ENCODE assay signal across 28 cellular contexts in genomic region chr18:2256577-2256976, GRCh38.
"Had no signal": no experiment of that assay in that cellular context is flagged by ENCODE, and none has a peak within 500 bp of the region (broad histone marks: within the 10 kb centered on the region; RNA-seq: fewer than 3 reads in every experiment).

No MANE protein-coding gene starts in this region.

- H3K27me3 Mint-ChIP-seq: activated CD4-positive, alpha-beta memory T cell treated with anti-CD3 and anti-CD28 coated beads, Interleukin-2, amount 10 ng/mL, durations not matched to agents 7 days and 5 days; activated naive CD4-positive, alpha-beta T cell treated with anti-CD3 and anti-CD28 coated beads, Interleukin-2, amount 10 ng/mL, durations not matched to agents 7 days and 5 days; activated T-cell treated with anti-CD3 and anti-CD28 coated beads, Interleukin-2, amount 50 U/mL, for 24 hours; progenitor cell of endocrine pancreas; stimulated activated naive CD8-positive, alpha-beta T cell treated with anti-CD3 and anti-CD28 coated beads, Interleukin-15, Interleukin-2, amounts not matched to agents 100 ng/mL and 50 ng/mL, for 24 hours; type B pancreatic cell had no signal

- H3K4me3 ChIP-seq: ovary, skin epidermis had no signal

- H3K36me3 Mint-ChIP-seq: activated naive CD4-positive, alpha-beta T cell treated with anti-CD3 and anti-CD28 coated beads, Interleukin-2, amount 10 ng/mL, durations not matched to agents 7 days and 5 days; mesothelial cell of epicardium; naive B cell; type B pancreatic cell had no signal

- H3K4me3 Mint-ChIP-seq: activated CD4-positive, alpha-beta memory T cell treated with anti-CD3 and anti-CD28 coated beads, Interleukin-2, amount 10 ng/mL, durations not matched to agents 7 days and 5 days; activated CD4-positive, alpha-beta T cell treated with anti-CD3 and anti-CD28 coated beads, Interleukin-2, amount 10 ng/mL, durations not matched to agents 7 days and 5 days; activated naive CD4-positive, alpha-beta T cell treated with anti-CD3 and anti-CD28 coated beads, Interleukin-2, amount 10 ng/mL, durations not matched to agents 7 days and 5 days; activated T-cell treated with anti-CD3 and anti-CD28 coated beads, Interleukin-2, amount 50 U/mL, for 24 hours; mesothelial cell of epicardium; naive B cell; stimulated activated naive CD8-positive, alpha-beta T cell treated with anti-CD3 and anti-CD28 coated beads, Interleukin-15, Interleukin-2, amounts not matched to agents 100 ng/mL and 50 ng/mL, for 24 hours; type B pancreatic cell had no signal

- H3K27ac Mint-ChIP-seq: activated CD4-positive, alpha-beta memory T cell treated with anti-CD3 and anti-CD28 coated beads, Interleukin-2, amount 10 ng/mL, durations not matched to agents 7 days and 5 days; activated CD4-positive, alpha-beta T cell treated with anti-CD3 and anti-CD28 coated beads, Interleukin-2, amount 10 ng/mL, durations not matched to agents 7 days and 5 days; activated naive CD4-positive, alpha-beta T cell treated with anti-CD3 and anti-CD28 coated beads, Interleukin-2, amount 10 ng/mL, durations not matched to agents 7 days and 5 days; activated T-cell treated with anti-CD3 and anti-CD28 coated beads, Interleukin-2, amount 50 U/mL, for 24 hours; mesothelial cell of epicardium; naive B cell; progenitor cell of endocrine pancreas; stimulated activated naive CD8-positive, alpha-beta T cell treated with anti-CD3 and anti-CD28 coated beads, Interleukin-15, Interleukin-2, amounts not matched to agents 100 ng/mL and 50 ng/mL, for 24 hours; type B pancreatic cell had no signal

- H3K4me1 Mint-ChIP-seq: activated CD4-positive, alpha-beta memory T cell treated with anti-CD3 and anti-CD28 coated beads, Interleukin-2, amount 10 ng/mL, durations not matched to agents 7 days and 5 days; activated CD4-positive, alpha-beta T cell treated with anti-CD3 and anti-CD28 coated beads, Interleukin-2, amount 10 ng/mL, durations not matched to agents 7 days and 5 days; activated naive CD4-positive, alpha-beta T cell treated with anti-CD3 and anti-CD28 coated beads, Interleukin-2, amount 10 ng/mL, durations not matched to agents 7 days and 5 days; naive B cell had no signal

- H3K9me3 Mint-ChIP-seq: activated CD4-positive, alpha-beta memory T cell treated with anti-CD3 and anti-CD28 coated beads, Interleukin-2, amount 10 ng/mL, durations not matched to agents 7 days and 5 days; activated CD4-positive, alpha-beta T cell treated with anti-CD3 and anti-CD28 coated beads, Interleukin-2, amount 10 ng/mL, durations not matched to agents 7 days and 5 days; activated naive CD4-positive, alpha-beta T cell treated with anti-CD3 and anti-CD28 coated beads, Interleukin-2, amount 10 ng/mL, durations not matched to agents 7 days and 5 days; stimulated activated naive CD8-positive, alpha-beta T cell treated with anti-CD3 and anti-CD28 coated beads, Interleukin-15, Interleukin-2, amounts not matched to agents 100 ng/mL and 50 ng/mL, for 24 hours; type B pancreatic cell had no signal

- ATAC-seq: activated CD4-positive, CD25-positive, alpha-beta regulatory T cell treated with anti-CD3 and anti-CD28 coated beads, Interleukin-2, amount 50 U/mL, for 24 hours; left cardiac atrium; left ventricle myocardium superior; sciatic nerve had no signal

- DNase-seq: activated CD4-positive, alpha-beta memory T cell treated with anti-CD3 and anti-CD28 coated beads, Interleukin-2, amount 10 ng/mL, durations not matched to agents 7 days and 5 days; activated CD4-positive, alpha-beta T cell treated with anti-CD3 and anti-CD28 coated beads, Interleukin-2, amount 10 ng/mL, durations not matched to agents 7 days and 5 days; activated CD8-positive, alpha-beta memory T cell treated with anti-CD3 and anti-CD28 coated beads, Interleukin-2, amount 50 U/mL, for 48 hours; activated gamma-delta T cell; activated naive CD4-positive, alpha-beta T cell treated with anti-CD3 and anti-CD28 coated beads, Interleukin-2, amount 10 ng/mL, durations not matched to agents 7 days and 5 days; activated T-cell treated with anti-CD3 and anti-CD28 coated beads, Interleukin-2, amount 50 U/mL, for 24 hours; amniotic stem cell; brain microvascular endothelial cell; caudate nucleus; cortex of kidney; foreskin fibroblast; head of caudate nucleus; hippocampal formation; left cardiac atrium; left ventricle myocardium superior; naive B cell; ovary; stimulated activated CD4-positive, alpha-beta T cell treated with anti-CD3 and anti-CD28 coated beads, Interleukin-12 subunit alpha, Interleukin-12 subunit beta, amount 100 ng/mL, for 4 hours; stimulated activated CD4-positive, alpha-beta T cell treated with anti-CD3 and anti-CD28 coated beads, Interleukin-4, amount 100 ng/mL, for 1 hour; T-helper 9 cell; WERI-Rb-1 had no signal
